Comparison of ENCODE assay signal across 13 cellular contexts in genomic region chr2:65113816-65114215, GRCh38.
"Had no signal": no experiment of that assay in that cellular context is flagged by ENCODE, and none has a peak within 500 bp of the region (broad histone marks: within the 10 kb centered on the region; RNA-seq: fewer than 3 reads in every experiment).

No MANE protein-coding gene starts in this region.

- H3K4me3 Mint-ChIP-seq: activated CD4-positive, alpha-beta memory T cell treated with anti-CD3 and anti-CD28 coated beads, Interleukin-2, amount 10 ng/mL, durations not matched to agents 7 days and 5 days; neural crest cell had no signal

- H3K9me3 Mint-ChIP-seq: activated CD4-positive, alpha-beta memory T cell treated with anti-CD3 and anti-CD28 coated beads, Interleukin-2, amount 10 ng/mL, durations not matched to agents 7 days and 5 days; neural crest cell had no signal

- ATAC-seq: gastroesophageal sphincter, left cardiac atrium had no signal

- H3K4me3 ChIP-seq: gastroesophageal sphincter, lung, ovary, tibial artery, vagina had no signal

- DNase-seq: activated CD4-positive, alpha-beta memory T cell treated with anti-CD3 and anti-CD28 coated beads, Interleukin-2, amount 10 ng/mL, durations not matched to agents 7 days and 5 days; activated CD4-positive, alpha-beta T cell treated with anti-CD3 and anti-CD28 coated beads for 1 hour; left cardiac atrium; midbrain; ovary; stimulated activated CD4-positive, alpha-beta T cell treated with anti-CD3 and anti-CD28 coated beads, Interleukin-12 subunit alpha, Interleukin-12 subunit beta, amount 100 ng/mL, for 4 hours; stimulated activated CD4-positive, alpha-beta T cell treated with anti-CD3 and anti-CD28 coated beads, Interleukin-2, amount 100 ng/mL, for 24 hours; T-helper 9 cell; tibial artery had no signal

- H3K27ac ChIP-seq: gastroesophageal sphincter, ovary, tibial artery, vagina had no signal

- H3K27me3 ChIP-seq: gastroesophageal sphincter, ovary, tibial artery, vagina had no signal

- H3K27me3 Mint-ChIP-seq: activated CD4-positive, alpha-beta memory T cell treated with anti-CD3 and anti-CD28 coated beads, Interleukin-2, amount 10 ng/mL, durations not matched to agents 7 days and 5 days had no signal

- H3K9me3 ChIP-seq: gastroesophageal sphincter, ovary, tibial artery, vagina had no signal

- H3K27ac Mint-ChIP-seq: activated CD4-positive, alpha-beta memory T cell treated with anti-CD3 and anti-CD28 coated beads, Interleukin-2, amount 10 ng/mL, durations not matched to agents 7 days and 5 days had no signal

- H3K36me3 ChIP-seq: gastroesophageal sphincter, ovary, tibial artery, vagina had no signal
